Comparison of ENCODE assay signal across 8 cellular contexts in the genomic region with DNA sequence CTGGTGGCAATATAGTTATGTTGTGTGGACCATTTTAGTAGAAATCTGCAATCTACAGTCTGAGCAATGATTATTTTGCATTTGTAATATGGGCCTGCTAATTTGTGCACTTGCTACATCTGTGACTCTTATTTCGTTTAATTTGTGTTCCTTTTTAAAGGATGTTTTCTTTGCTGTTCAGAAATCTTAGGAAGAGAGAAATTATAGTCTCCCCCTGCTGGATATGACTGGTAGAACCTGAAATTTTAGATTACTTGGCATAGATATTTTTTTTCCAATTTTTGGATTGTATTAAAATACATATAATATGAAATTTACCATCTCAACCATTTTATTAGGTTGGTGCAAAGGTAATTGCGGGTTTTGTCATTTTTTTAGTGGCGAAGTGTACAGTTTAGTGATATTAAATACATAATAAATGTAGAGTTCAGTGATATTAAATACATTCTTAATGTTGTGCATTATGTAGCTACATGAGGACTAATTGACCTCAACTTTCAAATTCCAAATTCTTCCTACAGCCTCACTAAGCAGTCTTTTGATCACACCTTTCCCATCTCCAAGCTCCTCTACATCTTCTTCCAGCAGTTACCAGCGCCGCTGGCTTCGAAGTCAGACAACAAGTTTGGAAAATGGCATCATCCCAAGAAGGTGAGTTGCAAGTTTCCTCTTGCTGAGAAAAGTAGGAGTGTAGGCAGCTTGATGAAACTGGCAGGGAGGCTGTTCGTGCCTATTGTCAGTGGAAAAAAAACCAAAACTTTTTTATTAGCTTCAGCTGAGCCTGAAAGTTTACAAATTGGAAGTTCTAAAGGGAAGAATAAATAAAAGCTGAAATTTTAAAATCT.
DNase-seq lines count a peak whose midpoint lies in the region; ATAC-seq and TF ChIP-seq lines count a peak whose summit lies in the region.

No MANE protein-coding gene starts in this region.

- no peak for TF ChIP-seq POLR2A in sigmoid colon (IDR thresholded peaks at IDR 0.05)

- TF ChIP-seq CTCF in BE2C (IDR thresholded peaks at IDR 0.05; ENCODE audit: low read depth, low read length): peak; percentile 58
- TF ChIP-seq CTCF in RWPE2 (IDR thresholded peaks at IDR 0.05; ENCODE audit: poor library complexity, severe bottlenecking): peak; percentile 78
- peak; percentile 64 for TF ChIP-seq CTCF in fibroblast of pulmonary artery (IDR thresholded peaks at IDR 0.05; ENCODE audit: low read length, missing control alignments)
- peak; percentile 37 to 68 (median 59) for TF ChIP-seq CTCF in sigmoid colon (IDR thresholded peaks at IDR 0.05)

- no peak overlapping the region for H3K4me3 ChIP-seq in BE2C (ENCODE audit: low read depth, low read length)
- H3K4me3 ChIP-seq in RWPE2 (ENCODE audit: severe bottlenecking): no peak overlapping the region
- H3K4me3 ChIP-seq in fibroblast of pulmonary artery (replicated peaks; ENCODE audit: low read depth, low read length): no peak overlapping the region
- no peak overlapping the region for H3K4me3 ChIP-seq in sigmoid colon

- H3K9me3 ChIP-seq in BE2C: no peaks in the 10 kb centered on the region
- no peaks in the 10 kb centered on the region for H3K9me3 ChIP-seq in RWPE2 (ENCODE audit: severe bottlenecking)
- no peaks in the 10 kb centered on the region for H3K9me3 ChIP-seq in sigmoid colon

- peak; percentile 51 for ATAC-seq in GM21723 (IDR thresholded peaks at IDR 0.05; ENCODE audit: unreplicated experiment)
- no peak for ATAC-seq in RWPE2 (ENCODE audit: low read depth)
- ATAC-seq in GM18873 (IDR thresholded peaks at IDR 0.05; ENCODE audit: low FRiP score, unreplicated experiment): no peak

- no peak overlapping the region for H3K27ac ChIP-seq in RWPE2 (ENCODE audit: poor library complexity, severe bottlenecking)
- no peak overlapping the region for H3K27ac ChIP-seq in sigmoid colon

- DNase-seq in BE2C: no peak
- no peak for DNase-seq in RWPE2 (ENCODE audit: low spot score)
- peak; percentile 70 for DNase-seq in fibroblast of pulmonary artery (ENCODE audit: low read depth)
- DNase-seq in sigmoid colon: no peak
- no peak for DNase-seq in NCI-H1092 (lab: John Stamatoyannopoulos, UW)
- no peak for DNase-seq in GM19238 (ENCODE audit: insufficient read length, low spot score)

- 70 to 75% methylated on average over 7 of the region's 7 CpGs for WGBS in sigmoid colon, 2 donors

- no peaks in the 10 kb centered on the region for H3K4me1 ChIP-seq in BE2C
- no peaks in the 10 kb centered on the region for H3K4me1 ChIP-seq in RWPE2 (ENCODE audit: insufficient read depth, poor library complexity, severe bottlenecking)
- H3K4me1 ChIP-seq in sigmoid colon: peaks cover 0 to 7% (median 2%) of the 10 kb centered on the region in 4 donors

- H3K36me3 ChIP-seq in BE2C (no peaks in the 10 kb centered on the region; the same call in 1 of the 2 replicates), RWPE2 (ENCODE audit: low read depth) (no peaks in the 10 kb centered on the region), sigmoid colon (peaks cover 0 to 39% (median 3%) of the 10 kb centered on the region in 4 donors)

- no peaks in the 10 kb centered on the region for H3K27me3 ChIP-seq in BE2C
- no peaks in the 10 kb centered on the region for H3K27me3 ChIP-seq in RWPE2 (ENCODE audit: insufficient read depth, poor library complexity, severe bottlenecking)
- no peaks in the 10 kb centered on the region for H3K27me3 ChIP-seq in sigmoid colon

- intact Hi-C loops in sigmoid colon (cut with DNase I): loop anchor here (1.0 kb wide), 1 partner anchor 121 kb away; no protein-coding TSS in a partner anchor

- no peak for TF ChIP-seq EP300 in sigmoid colon (IDR thresholded peaks at IDR 0.05)
